ENCODE assay signal across 8 cellular contexts in the genomic region with DNA sequence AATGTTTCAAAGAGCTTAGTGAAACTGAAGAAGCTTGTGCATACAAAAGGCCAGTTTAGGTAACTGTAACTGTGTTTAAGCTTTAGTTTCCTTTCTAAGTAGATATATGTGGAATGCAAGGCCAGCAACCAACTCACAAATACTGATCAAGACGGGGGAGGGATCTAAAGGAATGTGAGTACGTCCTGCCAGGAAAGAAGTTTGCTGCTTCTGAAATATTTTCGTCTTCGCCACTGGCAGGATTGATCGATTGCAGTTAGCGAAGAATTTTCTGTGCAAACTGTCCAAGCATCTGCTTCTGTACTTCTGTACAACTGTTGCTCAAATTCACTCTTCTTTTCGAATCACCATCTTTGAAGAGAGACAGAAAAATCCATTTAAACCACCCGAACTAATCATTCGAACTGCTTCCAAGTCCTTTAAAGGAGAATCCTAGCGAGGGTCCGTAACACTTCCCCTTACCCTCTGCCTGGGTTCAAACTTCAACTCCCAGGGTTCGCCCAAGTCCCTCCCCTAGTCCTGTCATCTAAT. TPM values are rescaled to one million over a fixed set of nuclear protein-coding genes. Genes with fewer than 3 reads are reported as not detected.
A peak's percentile ranks its signal among the peaks of the same experiment; 100 is the strongest.
DNase-seq lines count a peak whose midpoint lies in the region; ATAC-seq, FAIRE-seq and TF ChIP-seq lines count a peak whose summit lies in the region.

No MANE protein-coding gene starts in this region.

- H4K8ac ChIP-seq in H1 (ENCODE audit: extremely low read depth, insufficient read depth, low read length) = no peak overlapping the region
- H4K8ac ChIP-seq in neuronal stem cell (ENCODE audit: low read depth, low read length) = no peak overlapping the region

- no peaks in the 10 kb centered on the region for H4K20me1 ChIP-seq in H1 (replicated peaks in 1 of 2; ENCODE audit: control insufficient read depth in 1 of 2, insufficient read depth in 2 of 2, low read length in 2 of 2)

- no peak overlapping the region for H3K56ac ChIP-seq in H1 (replicated peaks; ENCODE audit: insufficient read length, low read depth, low read length)

- DNase-seq in MG63 (no peak), H1 (ENCODE audit: low read depth in 1 of 2, low spot score in 2 of 2) (no peak), neuronal stem cell (ENCODE audit: low spot score) (no peak), NCI-H82 treated with DMSO at 0.1 percent for 48 hours (lab: John Stamatoyannopoulos, UW; ENCODE audit: unreplicated experiment) (no peak), cerebellum (ENCODE audit: low spot score) (no peak)
- DNase-seq in stimulated activated CD4-positive, alpha-beta T cell treated with anti-CD3 and anti-CD28 coated beads, Interleukin-15, amount 100 ng/mL, for 24 hours = no peak

- peak overlapping the region in 1 of 4 experiments; percentile 43; a peak in 1 of 7 replicates for H3K9ac ChIP-seq in H1 (replicated peaks in 1 of 4; ENCODE audit: extremely low read depth in 1 of 4, low read depth in 3 of 4, low read length in 3 of 4)
- no peak overlapping the region for H3K9ac ChIP-seq in neuronal stem cell (ENCODE audit: low read depth, low read length, poor library complexity)

- no peaks in the 10 kb centered on the region for H3K79me1 ChIP-seq in H1 (ENCODE audit: low read depth, low read length)
- no peaks in the 10 kb centered on the region for H3K79me1 ChIP-seq in neuronal stem cell (ENCODE audit: low read depth, low read length)

- H2BK15ac ChIP-seq in H1 (ENCODE audit: low read length) = no peak overlapping the region
- H2BK15ac ChIP-seq in neuronal stem cell (ENCODE audit: low read length) = no peak overlapping the region

- H2AFZ ChIP-seq in H1 (ENCODE audit: low read length) = peak overlapping the region; percentile 89
- peak overlapping the region; percentile 90 for H2AFZ ChIP-seq in neuronal stem cell (ENCODE audit: low read length)

- H4K91ac ChIP-seq in H1 (replicated peaks; ENCODE audit: insufficient read length, low read length) = no peak overlapping the region
- H4K91ac ChIP-seq in neuronal stem cell (ENCODE audit: low read depth, low read length, poor library complexity) = no peak overlapping the region

- TF ChIP-seq EP300 in H1 (IDR thresholded peaks at IDR 0.05; ENCODE audit: borderline replicate concordance in 1 of 2, low read depth in 2 of 2, low read length in 2 of 2) = no peak

- TF ChIP-seq RAD21 in H1 (IDR thresholded peaks at IDR 0.05 in 1 of 2, conservative IDR thresholded peaks at IDR 0.05 in 1 of 2; ENCODE audit: low read depth in 2 of 2, low read length in 2 of 2) = no peak

- peak overlapping the region; percentile 9 to 69 for H3K4me2 ChIP-seq in H1 (ENCODE audit: insufficient read depth in 1 of 2, low read depth in 2 of 2, low read length in 2 of 2)
- no peak overlapping the region for H3K4me2 ChIP-seq in neuronal stem cell (ENCODE audit: insufficient read depth, low read length, poor library complexity, severe bottlenecking)

- CTCF ChIA-PET in H1 (lab: Charles Lee; ENCODE audit: partially characterized antibody) = interaction anchor here (0.7 kb wide), 1 partner anchor 24 kb away, joined by 3 read pairs; no protein-coding TSS in a partner anchor

- H3K27me3 ChIP-seq in MG63 (no peaks in the 10 kb centered on the region), H1 (replicated peaks in 1 of 4; ENCODE audit: control insufficient read depth in 3 of 4, extremely low read depth in 1 of 4, insufficient read depth in 3 of 4, low read length in 3 of 4) (no peaks in the 10 kb centered on the region), neuronal stem cell (ENCODE audit: control insufficient read depth in 3 of 3, insufficient read depth in 3 of 3, low read depth in 1 of 3, low read length in 3 of 3) (no peaks in the 10 kb centered on the region)

- H3K23me2 ChIP-seq in H1 (ENCODE audit: low read depth, low read length) = peaks cover 7% of the 10 kb centered on the region; the same call in 1 of the 2 replicates

- TF ChIP-seq CTCF in H1 (IDR thresholded peaks at IDR 0.05; ENCODE audit: control extremely low read depth in 1 of 3, insufficient read depth in 1 of 3, low read depth in 1 of 3, low read length in 3 of 3) = no peak

- WGBS in H1 (ENCODE audit: extremely low coverage in 1 of 2, insufficient coverage in 1 of 2, insufficient read length in 1 of 2, insufficient replicate concordance in 2 of 2, low coverage in 1 of 2, low lambda C conversion rate in 2 of 2, missing lambda C conversion rate in 1 of 2), 2 experiments = 21% methylated on average over 12 of the region's 12 CpGs; no CpG with 5 or more reads in 1 of the 2 experiments
- WGBS in neuronal stem cell (ENCODE audit: extremely low coverage in 2 of 2, insufficient read length in 2 of 2, insufficient replicate concordance in 1 of 2), 2 donors = no CpG with 5 or more reads among the region's 12 CpGs

- no peaks in the 10 kb centered on the region for H3K79me2 ChIP-seq in H1 (ENCODE audit: control insufficient read depth in 1 of 2, insufficient read depth in 2 of 2, low read length in 2 of 2)

- POLR2A ChIA-PET in H1 (lab: Charles Lee; ENCODE audit: partially characterized antibody) = interaction anchor here (1.0 kb wide), 1 partner anchor 47 kb away, joined by 3 read pairs; no protein-coding TSS in a partner anchor

- ATAC-seq in GM18870 (IDR thresholded peaks at IDR 0.05; ENCODE audit: unreplicated experiment) (peak; percentile 3), GM19023 (IDR thresholded peaks at IDR 0.05; ENCODE audit: unreplicated experiment) (no peak)

- H3K18ac ChIP-seq in H1 (ENCODE audit: extremely low read depth, low read length) = no peak overlapping the region; the same call in 1 of the 2 replicates
- H3K18ac ChIP-seq in neuronal stem cell (ENCODE audit: low read length) = no peak overlapping the region

- H3K4ac ChIP-seq in H1 (replicated peaks; ENCODE audit: insufficient read length, low read depth, low read length) (no peak overlapping the region), neuronal stem cell (ENCODE audit: low read length) (no peak overlapping the region)

- no peak overlapping the region for H4K5ac ChIP-seq in H1 (ENCODE audit: insufficient read length, low read depth, low read length)

- no peak for FAIRE-seq in H1 (lab: Jason Lieb, UNC)

- H2BK5ac ChIP-seq in H1 (ENCODE audit: low read depth, low read length) (no peak overlapping the region), neuronal stem cell (ENCODE audit: low read length) (no peak overlapping the region)

- TF ChIP-seq POLR2A in H1 (IDR thresholded peaks at IDR 0.05; ENCODE audit: control extremely low read depth in 1 of 2, low read depth in 2 of 2, low read length in 2 of 2) = no peak

- H2AK5ac ChIP-seq in H1 (ENCODE audit: low read depth, low read length) (no peak overlapping the region), neuronal stem cell (ENCODE audit: low read depth, low read length) (no peak overlapping the region)

- H3K9me3 ChIP-seq in MG63 (no peaks in the 10 kb centered on the region), H1 (ENCODE audit: insufficient read depth in 2 of 2, low read depth in 1 of 2, low read length in 1 of 2) (no peaks in the 10 kb centered on the region), neuronal stem cell (replicated peaks in 1 of 2; ENCODE audit: control insufficient read depth in 2 of 2, insufficient read depth in 1 of 2, low read depth in 1 of 2, low read length in 2 of 2) (no peaks in the 10 kb centered on the region)

- H3K4me3 ChIP-seq in MG63 (peak overlapping the region; percentile 64), H1 (ENCODE audit: extremely low read depth in 1 of 4, insufficient read depth in 2 of 4, low read depth in 3 of 4, low read length in 4 of 4) (peak overlapping the region; percentile 33 to 84 (median 58); a peak in 5 of 8 replicates), neuronal stem cell (ENCODE audit: low read length in 2 of 2) (peak overlapping the region in 1 of 2 donors; percentile 78)

- no peak overlapping the region for H3K27ac ChIP-seq in H1 (ENCODE audit: low read depth, low read length)
- H3K27ac ChIP-seq in neuronal stem cell (replicated peaks; ENCODE audit: low read length) = no peak overlapping the region

- H3K4me1 ChIP-seq in H1 (replicated peaks in 1 of 4; ENCODE audit: control insufficient read depth in 3 of 4, insufficient read depth in 4 of 4, low read length in 3 of 4) (peaks cover 0 to 2% (median 0%) of the 10 kb centered on the region in 4 experiments; a peak in 3 of 7 replicates), neuronal stem cell (ENCODE audit: control insufficient read depth in 2 of 2, insufficient read depth in 1 of 2, low read depth in 1 of 2, low read length in 2 of 2) (peaks cover 0 to 2% of the 10 kb centered on the region in 2 donors)

- no peak overlapping the region for H3K14ac ChIP-seq in H1 (ENCODE audit: insufficient read length)
- H3K14ac ChIP-seq in neuronal stem cell (ENCODE audit: low read length) = no peak overlapping the region

- H2BK120ac ChIP-seq in H1 (replicated peaks; ENCODE audit: low read depth, low read length) = no peak overlapping the region
- H2BK120ac ChIP-seq in neuronal stem cell (ENCODE audit: low read depth, low read length) = no peak overlapping the region

- no peak overlapping the region for H2BK12ac ChIP-seq in H1 (ENCODE audit: low read depth, low read length)
- no peak overlapping the region for H2BK12ac ChIP-seq in neuronal stem cell (ENCODE audit: low read length)

- H2BK20ac ChIP-seq in H1 (ENCODE audit: low read length) = no peak overlapping the region

- no peaks in the 10 kb centered on the region for H3K36me3 ChIP-seq in MG63
- H3K36me3 ChIP-seq in H1 (ENCODE audit: control insufficient read depth in 2 of 4, insufficient read depth in 4 of 4, low read length in 3 of 4) = no peaks in the 10 kb centered on the region
- H3K36me3 ChIP-seq in neuronal stem cell (replicated peaks in 1 of 2; ENCODE audit: control insufficient read depth in 2 of 2, insufficient read depth in 2 of 2, low read length in 2 of 2) = no peaks in the 10 kb centered on the region

- H3K23ac ChIP-seq in H1 (ENCODE audit: insufficient read length) (no peak overlapping the region), neuronal stem cell (ENCODE audit: low read depth, low read length, poor library complexity) (peak overlapping the region; percentile 43)

TF ChIP-seq in H1, 55 proteins besides CTCF, POLR2A, EP300 and RAD21:
- TF ChIP-seq POU5F1 (IDR thresholded peaks at IDR 0.05; ENCODE audit: low read depth, low read length) (peak; percentile 65; the same call in 1 of the 2 replicates), CHD2 (IDR thresholded peaks at IDR 0.05; ENCODE audit: low read length) (no peak)

RNA-seq across cellular contexts. Expression of a gene that starts 0.4 kb away (rescaled TPM):
- total RNA-seq in MG63 (2014; rRNA removed; shearing (Covaris generic); ENCODE audit: low replicate concordance) = 1.4 and 2.3 TPM in 2 replicates
- 5.2 TPM in 2 replicates for total RNA-seq in H1 (2021; fragmentation: NEBNext Ultra II Directional; extraction: Animal tissue kit (Norgen Biotek cat#: 25700))
- 2.6 and 4.1 TPM in 2 replicates for polyA plus RNA-seq in H1 (2011; rRNA removed)
- polyA plus RNA-seq in H1 (2011; cell fraction: cytosol; rRNA removed) = 5.5 TPM
- 6.3 TPM for polyA plus RNA-seq in H1 (2011; cell fraction: nucleus; rRNA removed)
- 3.1 to 5.5 TPM (median 4.0 TPM) in 4 replicates for polyA plus RNA-seq in H1 (2012, experiment 1 of 2)
- polyA plus RNA-seq in H1 (2012, experiment 2 of 2) = 0.59 TPM
- polyA plus RNA-seq in H1 (2013, experiment 1 of 2) = 4.5 TPM
- polyA plus RNA-seq in H1 (2013, experiment 2 of 2) = 4.1 TPM
- polyA minus RNA-seq in H1 (2011; rRNA and poly(A)+ RNA removed) = 4.3 and 6.2 TPM in 2 replicates
- polyA minus RNA-seq in H1 (2011; cell fraction: cytosol; rRNA and poly(A)+ RNA removed) = 1.5 TPM
- polyA minus RNA-seq in H1 (2011; cell fraction: nucleus; rRNA and poly(A)+ RNA removed) = 7.8 TPM
- 5.9 TPM for polyA plus RNA-seq in neuronal stem cell (2013, experiment 1 of 2)
- polyA plus RNA-seq in neuronal stem cell (2013, experiment 2 of 2) = 5.6 TPM
- 28.6 TPM for total RNA-seq in cerebellum
